3 cellular contexts compared by ENCODE assay signal in genomic region chr1:70336050-70336449, GRCh38.
TF ChIP-seq lines count a peak whose summit lies in the region.

No MANE protein-coding gene starts in this region.

TF ChIP-seq in A549, 52 proteins besides CTCF, POLR2A, EP300 and RAD21:
- TF ChIP-seq ZFP36 (IDR thresholded peaks at IDR 0.05; ENCODE audit: borderline replicate concordance, partially characterized antibody) = no peak
- no peak for TF ChIP-seq JUNB (IDR thresholded peaks at IDR 0.05)
- peak; percentile 38 for TF ChIP-seq MAFK (IDR thresholded peaks at IDR 0.05; ENCODE audit: partially characterized antibody)
- TF ChIP-seq POLR2AphosphoS2 (conservative IDR thresholded peaks at IDR 0.05; ENCODE audit: low read length) = no peak
- no peak for TF ChIP-seq ZNF302 (CRISPR knock-in tag; IDR thresholded peaks at IDR 0.05)

TF ChIP-seq in IMR-90, 13 proteins besides CTCF, POLR2A, EP300 and RAD21:
- TF ChIP-seq CEBPB (IDR thresholded peaks at IDR 0.05; ENCODE audit: low read depth, low read length) = no peak
- TF ChIP-seq RCOR1 (IDR thresholded peaks at IDR 0.05; ENCODE audit: insufficient replicate concordance, low read length) = no peak
- peak; percentile 65 for TF ChIP-seq MAFK (IDR thresholded peaks at IDR 0.05; ENCODE audit: low read depth, low read length)
- no peak for TF ChIP-seq NFE2L2 (IDR thresholded peaks at IDR 0.05; ENCODE audit: low read depth, low read length)
- no peak for TF ChIP-seq RFX5 (IDR thresholded peaks at IDR 0.05; ENCODE audit: low read depth, low read length)

TF ChIP-seq in K562, 482 proteins besides CTCF, POLR2A, EP300 and RAD21:
- TF ChIP-seq CAMTA2 (CRISPR knock-in tag; conservative IDR thresholded peaks at IDR 0.05) = no peak
- TF ChIP-seq BMI1 (IDR thresholded peaks at IDR 0.05; ENCODE audit: low read length) = no peak
- TF ChIP-seq CTBP1 (IDR thresholded peaks at IDR 0.05; ENCODE audit: borderline replicate concordance) = no peak
- TF ChIP-seq ZBTB49 (CRISPR knock-in tag; IDR thresholded peaks at IDR 0.05; ENCODE audit: borderline replicate concordance) = no peak
- TF ChIP-seq ZNF449 (CRISPR knock-in tag; IDR thresholded peaks at IDR 0.05) = no peak
- peak; percentile 47; the same call in 1 of the 2 replicates for TF ChIP-seq MAFK (IDR thresholded peaks at IDR 0.05; ENCODE audit: low read length)
- no peak for TF ChIP-seq HNRNPLL (IDR thresholded peaks at IDR 0.05; ENCODE audit: low read depth, low read length, poor library complexity, severe bottlenecking)
- TF ChIP-seq MAZ (CRISPR knock-in tag; conservative IDR thresholded peaks at IDR 0.05 in 1 of 2, IDR thresholded peaks at IDR 0.05 in 1 of 2) = no peak
- no peak for TF ChIP-seq ZNF668 (CRISPR knock-in tag; IDR thresholded peaks at IDR 0.05)
- TF ChIP-seq CREB5 (CRISPR knock-in tag; IDR thresholded peaks at IDR 0.05) = no peak
- no peak for TF ChIP-seq PTTG1 (tag; IDR thresholded peaks at IDR 0.05; ENCODE audit: low read depth)
- no peak for TF ChIP-seq XRCC5 (IDR thresholded peaks at IDR 0.05; ENCODE audit: low read depth, low read length)
- peak; percentile 67 for TF ChIP-seq MAFF (IDR thresholded peaks at IDR 0.05; ENCODE audit: low read length)
- peak; percentile 76 for TF ChIP-seq C11orf30 (IDR thresholded peaks at IDR 0.05; ENCODE audit: low read depth)
- TF ChIP-seq SMARCB1 (IDR thresholded peaks at IDR 0.05; ENCODE audit: insufficient read length, low read depth) = no peak
- peak; percentile 67 for TF ChIP-seq MAFG (tag; conservative IDR thresholded peaks at IDR 0.05)
- TF ChIP-seq PHF8 (IDR thresholded peaks at IDR 0.05; ENCODE audit: borderline replicate concordance, low read length) = no peak
- TF ChIP-seq ZNF586 (CRISPR knock-in tag; conservative IDR thresholded peaks at IDR 0.05) = no peak
- TF ChIP-seq DPF2 (IDR thresholded peaks at IDR 0.05) = no peak
- no peak for TF ChIP-seq SUPT5H (IDR thresholded peaks at IDR 0.05)
- peak; percentile 87 for TF ChIP-seq ZNF316 (IDR thresholded peaks at IDR 0.05)
- no peak for TF ChIP-seq ZBTB40 (IDR thresholded peaks at IDR 0.05)
- no peak for TF ChIP-seq ZBTB40 (CRISPR knock-in tag; IDR thresholded peaks at IDR 0.05)
- no peak for TF ChIP-seq CXXC5 (CRISPR knock-in tag; IDR thresholded peaks at IDR 0.05)
- TF ChIP-seq FOXA3 (CRISPR knock-in tag; conservative IDR thresholded peaks at IDR 0.05 in 1 of 2, IDR thresholded peaks at IDR 0.05 in 1 of 2) = no peak
- no peak for TF ChIP-seq KDM5B (IDR thresholded peaks at IDR 0.05; ENCODE audit: insufficient replicate concordance, low read depth, low read length)
- TF ChIP-seq ZNF699 (CRISPR knock-in tag; IDR thresholded peaks at IDR 0.05; ENCODE audit: insufficient replicate concordance) = no peak
- no peak for TF ChIP-seq STAT5B (CRISPR knock-in tag; IDR thresholded peaks at IDR 0.05)
- TF ChIP-seq HES1 (IDR thresholded peaks at IDR 0.05; ENCODE audit: low read depth) = no peak
- no peak for TF ChIP-seq CCAR2 (IDR thresholded peaks at IDR 0.05; ENCODE audit: low read depth, low read length)
TF ChIP-seq in K562: peak in this region for 5.
